7 cellular contexts compared by ENCODE assay signal in genomic region chrX:19991350-19991718, GRCh38. TPM values are rescaled to one million over a fixed set of nuclear protein-coding genes. Genes with fewer than 3 reads are reported as not detected.
DNase-seq lines count a peak whose midpoint lies in the region; ATAC-seq and TF ChIP-seq lines count a peak whose summit lies in the region.

No MANE protein-coding gene starts in this region.

- H3K36me3 Mint-ChIP-seq in endothelial cell (ENCODE audit: low read depth, unreplicated experiment): peaks cover 6% of the 10 kb centered on the region

- H3K27me3 ChIP-seq in skeletal muscle tissue (ENCODE audit: control insufficient read depth in 3 of 3, insufficient read depth in 3 of 3, low read length in 3 of 3): peaks cover 0 to 2% (median 0%) of the 10 kb centered on the region in 3 donors

- TF ChIP-seq CTCF in GM20000 (IDR thresholded peaks at IDR 0.05; ENCODE audit: extremely low read depth, missing control alignments) (no peak), RWPE1 (conservative IDR thresholded peaks at IDR 0.05; ENCODE audit: low read depth) (peak; percentile 57), endothelial cell (IDR thresholded peaks at IDR 0.05; ENCODE audit: unreplicated experiment) (peak; percentile 9)

- ATAC-seq in HG02623 (IDR thresholded peaks at IDR 0.05; ENCODE audit: unreplicated experiment): no peak
- no peak for ATAC-seq in HG02678 (IDR thresholded peaks at IDR 0.05; ENCODE audit: unreplicated experiment)

- H3K4me1 Mint-ChIP-seq in endothelial cell (ENCODE audit: unreplicated experiment): peaks cover 10% of the 10 kb centered on the region

- POLR2A ChIA-PET in RWPE1 (lab: Yijun Ruan, JAX; ENCODE audit: low non-redundant PET): no interaction called here

- H3K27ac ChIP-seq in RWPE1 (peak overlapping the region; percentile 78), skeletal muscle tissue (ENCODE audit: low read depth, low read length) (peak overlapping the region; percentile 52)

- no peaks in the 10 kb centered on the region for H3K9me3 Mint-ChIP-seq in endothelial cell (ENCODE audit: unreplicated experiment)

- no peaks in the 10 kb centered on the region for H3K36me3 ChIP-seq in skeletal muscle tissue (ENCODE audit: control insufficient read depth in 3 of 3, insufficient read depth in 3 of 3, low read length in 3 of 3)

- H3K9me3 ChIP-seq in skeletal muscle tissue (ENCODE audit: control insufficient read depth in 3 of 3, low read length in 3 of 3): no peaks in the 10 kb centered on the region

- H3K4me1 ChIP-seq in skeletal muscle tissue (ENCODE audit: control insufficient read depth in 3 of 3, insufficient read depth in 3 of 3, low read length in 3 of 3): peaks cover 0 to 5% (median 3%) of the 10 kb centered on the region in 3 donors

- H3K27me3 Mint-ChIP-seq in endothelial cell (ENCODE audit: unreplicated experiment): no peaks in the 10 kb centered on the region

- peak overlapping the region in 2 of 3 donors; percentile 62 for H3K9ac ChIP-seq in skeletal muscle tissue (ENCODE audit: low read depth in 1 of 3, low read length in 3 of 3)

- CTCF ChIA-PET in RWPE1 (lab: Yijun Ruan, JAX): interaction anchor here (0.6 to 0.9 kb wide), 6 partner anchors 11 to 430 kb away, joined by 3 to 5 read pairs (median 4); no protein-coding TSS in a partner anchor

- peak overlapping the region; percentile 82 for H3K27ac Mint-ChIP-seq in endothelial cell (ENCODE audit: unreplicated experiment)

- H3K4me3 ChIP-seq in skeletal muscle tissue (ENCODE audit: low read length in 3 of 3): peak overlapping the region; percentile 67 to 75 (median 70)

- H3K4me3 Mint-ChIP-seq in endothelial cell (ENCODE audit: unreplicated experiment): peak overlapping the region; percentile 92

- DNase-seq in GM20000 (ENCODE audit: low spot score): peak; percentile 3
- DNase-seq in RWPE1 (ENCODE audit: low spot score): no peak
- no peak for DNase-seq in endothelial cell (ENCODE audit: low spot score)
- no peak for DNase-seq in NK-92 (lab: John Stamatoyannopoulos, UW; ENCODE audit: unreplicated experiment)

RNA-seq across cellular contexts. Expression of gene BCLAF3, which starts 0.5 kb away (rescaled TPM):
- total RNA-seq in endothelial cell (ENCODE audit: unreplicated experiment) (9.6 TPM), skeletal muscle tissue (8.9 TPM)
